ENCODE assay signal across 18 cellular contexts in the genomic region with DNA sequence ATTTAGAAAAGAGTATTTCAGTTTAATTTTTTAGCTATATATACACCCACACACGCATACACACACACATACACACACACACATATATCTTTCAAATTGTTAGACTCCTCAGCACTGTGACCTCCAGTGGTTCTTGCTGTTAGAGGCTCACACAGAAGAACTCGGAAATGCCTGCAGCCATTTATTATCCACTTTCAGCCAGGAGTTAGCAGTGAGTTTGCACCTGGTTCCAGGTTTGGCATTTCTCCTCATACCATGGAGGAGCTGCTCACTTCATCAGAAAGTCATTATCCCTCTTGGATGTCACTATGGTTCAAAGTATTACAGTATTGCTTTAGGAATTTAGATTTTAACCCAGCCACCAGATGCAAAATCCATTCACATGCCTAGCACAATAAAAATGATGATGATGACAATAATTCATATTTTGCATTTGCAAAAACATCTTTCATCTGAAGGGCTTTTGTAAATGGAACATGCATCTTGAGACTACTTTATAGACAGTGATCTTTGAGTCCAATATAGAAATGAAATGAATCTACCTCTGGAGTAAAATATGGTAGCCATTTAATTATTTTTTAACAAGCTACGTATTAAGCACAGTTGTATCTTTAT. TPM values are rescaled to one million over a fixed set of nuclear protein-coding genes. Genes with fewer than 3 reads are reported as not detected.
"Had no signal": no experiment of that assay in that cellular context is flagged by ENCODE, and none has a peak within 500 bp of the region (broad histone marks: within the 10 kb centered on the region; RNA-seq: fewer than 3 reads in every experiment).

No MANE protein-coding gene starts in this region.

- H3K4me3 ChIP-seq: coronary artery, heart left ventricle, left lung, mucosa of descending colon, right atrium auricular region, transverse colon had no signal

- H3K36me3 ChIP-seq: heart left ventricle, left lung, right atrium auricular region, transverse colon had no signal

- FAIRE-seq: frontal cortex, small intestine had no signal

- H3K4me1 ChIP-seq: heart left ventricle, left lung, right atrium auricular region, transverse colon had no signal

- ATAC-seq: heart left ventricle; left lung; mucosa of descending colon; natural killer cell treated with Interleukin-12 subunit alpha and Interleukin-12 subunit beta and Interleukin-15 and Interleukin-18, amount 100 ng/mL, for 72 hours; stimulated activated naive B cell treated with anti-CD40 and anti-IgM and Interleukin-4, amounts not matched to agents 10 μg/mL and 1 μg/mL and 100 μg/mL, for 72 hours had no signal

- H3K27me3 ChIP-seq: left lung, right atrium auricular region, transverse colon had no signal

- DNase-seq: activated CD4-positive, alpha-beta T cell treated with anti-CD3 and anti-CD28 coated beads, Interleukin-2, amount 50 U/mL, for 1 hour; activated CD4-positive, CD25-positive, alpha-beta regulatory T cell; activated effector memory CD4-positive, alpha-beta T cell treated with Interleukin-2 at 50 U/mL for 16 hours; activated T-cell treated with anti-CD3 and anti-CD28 coated beads, Interleukin-2, amount 50 U/mL, for 1 hour; caudate nucleus; effector CD4-positive, alpha-beta T cell; heart left ventricle; left lung; mucosa of descending colon; nucleus accumbens; small intestine; stimulated activated CD4-positive, alpha-beta T cell treated with anti-CD3 and anti-CD28 coated beads, Interleukin-1b, Interleukin-23, amount 100 ng/mL, for 48 hours; stimulated activated naive B cell treated with anti-CD40 and anti-IgM and Interleukin-4, amounts not matched to agents 10 μg/mL and 1 μg/mL and 100 μg/mL, for 72 hours; transverse colon had no signal

- H3K9me3 ChIP-seq: heart left ventricle, left lung, mucosa of descending colon, right atrium auricular region, transverse colon had no signal

- H3K27ac ChIP-seq: coronary artery, heart left ventricle, left lung, right atrium auricular region, transverse colon had no signal

RNA-seq across cellular contexts. Expression of gene NPAS3, which starts 42.3 kb away (rescaled TPM):
- total RNA-seq: natural killer cell treated with Interleukin-12 subunit alpha and Interleukin-12 subunit beta and Interleukin-15 and Interleukin-18, amount 100 ng/mL, for 72 hours had no signal
